In genomic region chr22:22927888-22928665, GRCh38 we compare ENCODE assay signal across 16 cellular contexts. TPM values are rescaled to one million over a fixed set of nuclear protein-coding genes. Genes with fewer than 3 reads are reported as not detected.
DNase-seq lines count a peak whose midpoint lies in the region; FAIRE-seq and TF ChIP-seq lines count a peak whose summit lies in the region.
"Had no signal": no experiment of that assay in that cellular context is flagged by ENCODE, and none has a peak within 500 bp of the region (broad histone marks: within the 10 kb centered on the region; RNA-seq: fewer than 3 reads in every experiment).

No MANE protein-coding gene starts in this region.

- H3K4me3 ChIP-seq in MG63, result no peak overlapping the region
- H3K4me3 ChIP-seq in astrocyte (ENCODE audit: insufficient read depth, low read depth, low read length), result no peak overlapping the region
- H3K4me3 ChIP-seq in smooth muscle cell, result no peak overlapping the region
- H3K4me3 ChIP-seq in right atrium auricular region, result no peak overlapping the region
- H3K4me3 ChIP-seq in mesendoderm (ENCODE audit: low read length), result no peak overlapping the region
- H3K4me3 ChIP-seq: pancreas, thoracic aorta had no signal

- no peak overlapping the region for H3K4ac ChIP-seq in mesendoderm (ENCODE audit: low read depth, low read length)

- FAIRE-seq in astrocyte (lab: Jason Lieb, UNC), result no peak
- FAIRE-seq: bronchial epithelial cell, frontal cortex, pancreas, RCC 7860 had no signal

- 84% methylated on average over 7 of the region's 7 CpGs for WGBS in smooth muscle cell (ENCODE audit: low lambda C conversion rate)
- WGBS in mesendoderm (ENCODE audit: extremely low coverage, insufficient coverage, low lambda C conversion rate), result no CpG with 5 or more reads among the region's 7 CpGs

- no peaks in the 10 kb centered on the region for H3K27me3 ChIP-seq in MG63
- no peaks in the 10 kb centered on the region for H3K27me3 ChIP-seq in astrocyte (ENCODE audit: insufficient read depth, low read length)
- H3K27me3 ChIP-seq in smooth muscle cell (ENCODE audit: low read depth), result peaks cover 6% of the 10 kb centered on the region
- H3K27me3 ChIP-seq in right atrium auricular region, result no peaks in the 10 kb centered on the region
- no peaks in the 10 kb centered on the region for H3K27me3 ChIP-seq in mesendoderm (ENCODE audit: insufficient read depth, low read length, poor library complexity)
- H3K27me3 ChIP-seq: pancreas had no signal

- no peak overlapping the region for H3K56ac ChIP-seq in mesendoderm (ENCODE audit: low read length)

- H3K9me3 Mint-ChIP-seq in activated CD4-positive, alpha-beta T cell treated with anti-CD3 and anti-CD28 coated beads, Interleukin-2, amount 10 ng/mL, durations not matched to agents 7 days and 5 days, result no peaks in the 10 kb centered on the region
- H3K9me3 Mint-ChIP-seq in astrocyte (ENCODE audit: unreplicated experiment), result no peaks in the 10 kb centered on the region

- peak overlapping the region; percentile 89 for H3K27ac Mint-ChIP-seq in activated CD4-positive, alpha-beta T cell treated with anti-CD3 and anti-CD28 coated beads, Interleukin-2, amount 10 ng/mL, durations not matched to agents 7 days and 5 days
- no peak overlapping the region for H3K27ac Mint-ChIP-seq in astrocyte (ENCODE audit: unreplicated experiment)

- no peak overlapping the region for H3K18ac ChIP-seq in mesendoderm (ENCODE audit: low read length)

- TF ChIP-seq CTCF in astrocyte (IDR thresholded peaks at IDR 0.05; ENCODE audit: insufficient read depth, low read depth, low read length) (no peak), smooth muscle cell (IDR thresholded peaks at IDR 0.05; ENCODE audit: borderline replicate concordance, insufficient read depth, poor library complexity, severe bottlenecking) (no peak), right atrium auricular region (IDR thresholded peaks at IDR 0.05) (no peak), GM10266 (IDR thresholded peaks at IDR 0.05; ENCODE audit: control insufficient read depth, insufficient read depth, low read depth, missing control alignments) (no peak)

- H3K4me1 ChIP-seq in astrocyte (ENCODE audit: insufficient read depth, low read length) (peaks cover 5% of the 10 kb centered on the region), smooth muscle cell (ENCODE audit: low read depth) (peaks cover 5% of the 10 kb centered on the region), right atrium auricular region (peaks cover 0 to 5% of the 10 kb centered on the region in 2 donors), mesendoderm (ENCODE audit: control insufficient read depth, low read depth, low read length) (peaks cover 10% of the 10 kb centered on the region)
- H3K4me1 ChIP-seq: pancreas had no signal

- no peak overlapping the region for H4K5ac ChIP-seq in mesendoderm (ENCODE audit: low read length)

- no peaks in the 10 kb centered on the region for H3K79me2 ChIP-seq in astrocyte (ENCODE audit: insufficient read depth, low read length)
- no peaks in the 10 kb centered on the region for H3K79me2 ChIP-seq in smooth muscle cell (ENCODE audit: low read depth)
- H3K79me2 ChIP-seq in mesendoderm (ENCODE audit: control insufficient read depth, insufficient read depth, low read length), result no peaks in the 10 kb centered on the region

- DNase-seq in activated CD4-positive, alpha-beta T cell treated with anti-CD3 and anti-CD28 coated beads, Interleukin-2, amount 10 ng/mL, durations not matched to agents 7 days and 5 days, result no peak
- no peak for DNase-seq in activated CD4-positive, alpha-beta T cell treated with anti-CD3 and anti-CD28 coated beads for 4 hours
- peak; percentile 13 for DNase-seq in MG63
- no peak for DNase-seq in astrocyte (ENCODE audit: low read depth)
- DNase-seq in smooth muscle cell (lab: John Stamatoyannopoulos, UW; ENCODE audit: unreplicated experiment), result no peak
- DNase-seq in right atrium auricular region (ENCODE audit: low spot score), result no peak
- no peak for DNase-seq in mesendoderm
- DNase-seq in GM10266 (ENCODE audit: extremely low spot score), result no peak
- DNase-seq: activated naive CD4-positive, alpha-beta T cell; effector CD8-positive, alpha-beta T cell had no signal

- H3K4me3 Mint-ChIP-seq in activated CD4-positive, alpha-beta T cell treated with anti-CD3 and anti-CD28 coated beads, Interleukin-2, amount 10 ng/mL, durations not matched to agents 7 days and 5 days, result no peak overlapping the region
- no peak overlapping the region for H3K4me3 Mint-ChIP-seq in astrocyte (ENCODE audit: unreplicated experiment)

- H3K36me3 Mint-ChIP-seq in activated CD4-positive, alpha-beta T cell treated with anti-CD3 and anti-CD28 coated beads, Interleukin-2, amount 10 ng/mL, durations not matched to agents 7 days and 5 days (ENCODE audit: low read depth), result no peaks in the 10 kb centered on the region
- H3K36me3 Mint-ChIP-seq in astrocyte (ENCODE audit: low read depth, unreplicated experiment), result no peaks in the 10 kb centered on the region

- H2AK5ac ChIP-seq in mesendoderm (ENCODE audit: low read length), result no peak overlapping the region

- H3K79me1 ChIP-seq in mesendoderm (ENCODE audit: low read length), result no peaks in the 10 kb centered on the region

- no peak overlapping the region for H4K8ac ChIP-seq in mesendoderm (ENCODE audit: low read depth, low read length)

- no peak overlapping the region for H3K27ac ChIP-seq in astrocyte (ENCODE audit: low read depth, low read length)
- no peak overlapping the region for H3K27ac ChIP-seq in smooth muscle cell (ENCODE audit: low read depth)
- H3K27ac ChIP-seq in right atrium auricular region, result no peak overlapping the region
- H3K27ac ChIP-seq in mesendoderm (ENCODE audit: low read depth, low read length), result no peak overlapping the region
- H3K27ac ChIP-seq: pancreas, thoracic aorta had no signal

- H3K4me2 ChIP-seq in astrocyte (ENCODE audit: low read length) (peak overlapping the region; percentile 33), smooth muscle cell (peak overlapping the region; percentile 33), mesendoderm (ENCODE audit: low read length) (no peak overlapping the region)

- H4K20me1 ChIP-seq in astrocyte (ENCODE audit: insufficient read depth, low read length) (no peaks in the 10 kb centered on the region), smooth muscle cell (ENCODE audit: low read depth) (no peaks in the 10 kb centered on the region)

- H3K36me3 ChIP-seq in MG63 (no peaks in the 10 kb centered on the region), astrocyte (ENCODE audit: insufficient read depth, low read length) (no peaks in the 10 kb centered on the region), smooth muscle cell (ENCODE audit: low read depth) (no peaks in the 10 kb centered on the region), right atrium auricular region (no peaks in the 10 kb centered on the region), mesendoderm (ENCODE audit: control insufficient read depth, insufficient read depth, low read length) (no peaks in the 10 kb centered on the region)
- H3K36me3 ChIP-seq: pancreas, thoracic aorta had no signal

- no peaks in the 10 kb centered on the region for H3F3A ChIP-seq in smooth muscle cell (ENCODE audit: low read depth)

- H2AFZ ChIP-seq in astrocyte (ENCODE audit: low read depth, low read length) (peak overlapping the region; percentile 56), smooth muscle cell (ENCODE audit: low read depth) (no peak overlapping the region)

- no peak overlapping the region for H2BK120ac ChIP-seq in mesendoderm (ENCODE audit: low read depth, low read length)

- H2BK5ac ChIP-seq in mesendoderm (ENCODE audit: low read length), result no peak overlapping the region

- H3K9me3 ChIP-seq in MG63 (no peaks in the 10 kb centered on the region), astrocyte (ENCODE audit: insufficient read depth, low read depth, low read length) (no peaks in the 10 kb centered on the region), smooth muscle cell (replicated peaks; ENCODE audit: low read depth) (no peaks in the 10 kb centered on the region), right atrium auricular region (no peaks in the 10 kb centered on the region)
- H3K9me3 ChIP-seq: pancreas, thoracic aorta had no signal

- H3K9ac ChIP-seq in astrocyte (ENCODE audit: low read length), result no peak overlapping the region
- no peak overlapping the region for H3K9ac ChIP-seq in smooth muscle cell (ENCODE audit: low read depth)
- H3K9ac ChIP-seq in mesendoderm (ENCODE audit: low read length), result no peak overlapping the region

- H2BK15ac ChIP-seq in mesendoderm (replicated peaks; ENCODE audit: low read depth), result no peak overlapping the region

- peaks cover 56% of the 10 kb centered on the region for H3K4me1 Mint-ChIP-seq in activated CD4-positive, alpha-beta T cell treated with anti-CD3 and anti-CD28 coated beads, Interleukin-2, amount 10 ng/mL, durations not matched to agents 7 days and 5 days
- peaks cover 13% of the 10 kb centered on the region for H3K4me1 Mint-ChIP-seq in astrocyte (ENCODE audit: low read depth, unreplicated experiment)

- POLR2A ChIA-PET in activated CD4-positive, alpha-beta T cell treated with anti-CD3 and anti-CD28 coated beads, Interleukin-2, amount 10 ng/mL, durations not matched to agents 7 days and 5 days (lab: Charles Lee), result interaction anchor here (0.6 kb wide), 1 partner anchor 936 kb away, joined by 3 read pairs; no protein-coding TSS in a partner anchor

- no peak overlapping the region for H3K23ac ChIP-seq in mesendoderm (ENCODE audit: low read length)

- peaks cover 6% of the 10 kb centered on the region for H3K27me3 Mint-ChIP-seq in activated CD4-positive, alpha-beta T cell treated with anti-CD3 and anti-CD28 coated beads, Interleukin-2, amount 10 ng/mL, durations not matched to agents 7 days and 5 days
- peaks cover 45% of the 10 kb centered on the region for H3K27me3 Mint-ChIP-seq in astrocyte (ENCODE audit: low read depth, unreplicated experiment)

- CTCF ChIA-PET in activated CD4-positive, alpha-beta T cell treated with anti-CD3 and anti-CD28 coated beads, Interleukin-2, amount 10 ng/mL, durations not matched to agents 7 days and 5 days (lab: Charles Lee), result interaction anchor here (0.7 to 1.1 kb wide), 2 partner anchors 15 to 16 kb away, joined by 3 read pairs; no protein-coding TSS in a partner anchor

RNA-seq across cellular contexts. Expression of gene IGLL5, which starts 40.5 kb away (rescaled TPM):
- total RNA-seq in activated CD4-positive, alpha-beta T cell treated with anti-CD3 and anti-CD28 coated beads, Interleukin-2, amount 10 ng/mL, durations not matched to agents 7 days and 5 days, result not detected
- not detected in 2 replicates for total RNA-seq in MG63 (2014; rRNA removed; shearing (Covaris generic); ENCODE audit: low replicate concordance)
- total RNA-seq in astrocyte (not detected in 2 replicates), smooth muscle cell (not detected in 2 replicates), right atrium auricular region (1 to 10 TPM in 1 of 2 donors, under 1 TPM in 1; 0.59 to 1.4 TPM)
- not detected in 2 replicates for polyA plus RNA-seq in smooth muscle cell
- not detected for polyA plus RNA-seq in mesendoderm (2013, experiment 1 of 2)
- polyA plus RNA-seq in mesendoderm (2013, experiment 2 of 2), result 0.04 TPM
- total RNA-seq: bronchial epithelial cell, frontal cortex had no signal
- polyA plus RNA-seq: AG04450 had no signal
